ENCODE assay signal across 8 cellular contexts in the genomic region with DNA sequence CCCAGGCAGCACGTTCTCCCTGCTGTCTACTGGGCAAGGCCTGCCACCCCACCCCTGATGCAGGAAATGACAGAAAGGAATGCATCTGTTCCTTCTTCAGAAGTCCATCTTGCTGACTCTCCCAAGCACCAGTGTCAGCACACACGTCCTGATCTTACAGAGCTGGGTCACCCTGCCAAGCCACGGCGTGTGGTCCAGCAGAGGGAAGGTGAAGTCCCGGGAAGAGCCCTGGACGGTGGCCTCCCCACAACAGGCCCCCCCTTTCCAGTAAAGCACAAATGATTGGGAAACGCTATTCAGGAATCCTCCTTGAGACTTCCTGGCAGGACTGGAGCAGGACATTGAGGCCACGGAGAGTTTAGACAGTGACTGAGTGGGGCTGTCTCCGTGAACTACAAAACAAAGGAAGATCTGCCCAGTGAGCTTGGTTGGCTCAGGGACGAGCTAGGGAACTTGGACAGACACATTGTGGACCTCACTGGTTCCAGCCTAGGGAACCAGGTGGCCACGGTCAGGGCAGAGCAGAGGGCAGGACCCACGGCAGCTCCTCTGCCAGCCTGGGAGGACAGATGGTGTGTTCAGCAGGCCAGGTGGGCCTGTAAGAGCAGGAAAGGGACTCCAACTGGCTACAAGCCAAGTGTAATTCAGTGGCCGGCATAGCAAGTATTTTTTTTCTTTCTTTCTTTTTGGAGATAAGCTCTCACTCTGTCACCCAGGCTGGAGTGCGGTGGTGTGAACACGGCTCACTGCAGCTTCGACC. TPM values are rescaled to one million over a fixed set of nuclear protein-coding genes. Genes with fewer than 3 reads are reported as not detected.
DNase-seq lines count a peak whose midpoint lies in the region; ATAC-seq and TF ChIP-seq lines count a peak whose summit lies in the region.

No MANE protein-coding gene starts in this region.

- H3K4me3 ChIP-seq in cardiac fibroblast (replicated peaks in 1 of 2; ENCODE audit: low read depth in 2 of 2, low read length in 2 of 2) (peak overlapping the region in 1 of 2 donors; percentile 4), uterus (no peak overlapping the region)

- no peaks in the 10 kb centered on the region for H3K27me3 Mint-ChIP-seq in memory B cell

- H3K4me1 Mint-ChIP-seq in memory B cell, result peaks cover 42% of the 10 kb centered on the region

- H3K9me3 Mint-ChIP-seq in memory B cell, result no peaks in the 10 kb centered on the region

- H3K27ac ChIP-seq in uterus, result peak overlapping the region; percentile 72 to 75

- H3K36me3 ChIP-seq in uterus, result no peaks in the 10 kb centered on the region

- H3K4me1 ChIP-seq in uterus, result peaks cover 0 to 8% of the 10 kb centered on the region in 2 donors

- ATAC-seq in memory B cell (ENCODE audit: low read depth) (no peak), GM21447 (IDR thresholded peaks at IDR 0.05; ENCODE audit: unreplicated experiment) (no peak), HG02870 (IDR thresholded peaks at IDR 0.05; ENCODE audit: unreplicated experiment) (no peak)

- H3K36me3 Mint-ChIP-seq in memory B cell, result no peaks in the 10 kb centered on the region

- DNase-seq in Ammon's horn (ENCODE audit: low spot score) (peak; percentile 59), NCI-H2029 (lab: John Stamatoyannopoulos, UW) (peak; percentile 65), cardiac fibroblast (ENCODE audit: low read depth in 2 of 2) (peak; percentile 80 to 90), memory B cell (ENCODE audit: low spot score in 2 of 2) (no peak), uterus (peak; percentile 78 to 83)
- no peak for DNase-seq in activated CD8-positive, alpha-beta memory T cell treated with anti-CD3 and anti-CD28 coated beads for 24 hours

- peak overlapping the region; percentile 67 for H3K27ac Mint-ChIP-seq in memory B cell

- H3K9me3 ChIP-seq in uterus, result no peaks in the 10 kb centered on the region

- intact Hi-C loops in uterus (cut with DNase I; ENCODE audit: low total_unique reads), result no loop called here

- H3K27me3 ChIP-seq in uterus, result no peaks in the 10 kb centered on the region

- TF ChIP-seq CTCF in cardiac fibroblast (IDR thresholded peaks at IDR 0.05; ENCODE audit: low read depth, low read length) (no peak), uterus (IDR thresholded peaks at IDR 0.05) (no peak)

- H3K4me3 Mint-ChIP-seq in memory B cell, result no peak overlapping the region

- TF ChIP-seq POLR2A in uterus (IDR thresholded peaks at IDR 0.05), result no peak

RNA-seq across cellular contexts. Expression of a gene that starts 41.7 kb away (rescaled TPM):
- total RNA-seq in uterus, result 10 to 100 TPM in 3 of 4 donors, 1 to 10 TPM in 1; 4.1 to 43.5 (median 21.7) TPM

RNA-seq across cellular contexts. Expression of a gene that starts 42.2 kb away (rescaled TPM):
- 100 to 1,000 TPM in 2 of 4 donors, 10 to 100 TPM in 2; 56.8 to 152 (median 106) TPM for total RNA-seq in uterus

Comparison
In these comparisons a context has a peak if more than half of its experiments do, and no peak if none do; other contexts are left out.
1. DNase-seq: peak in Ammon's horn (single experiment), NCI-H2029 (single experiment), cardiac fibroblast (2 of 2) and uterus (2 of 2); none in memory B cell (0 of 2) and activated CD8-positive, alpha-beta memory T cell treated with anti-CD3 and anti-CD28 coated beads for 24 hours (single experiment).